In genomic region chr2:27606611-27607010, GRCh38 we compare ENCODE assay signal across 15 cellular contexts.
"Had no signal": no experiment of that assay in that cellular context is flagged by ENCODE, and none has a peak within 500 bp of the region (broad histone marks: within the 10 kb centered on the region; RNA-seq: fewer than 3 reads in every experiment).

No MANE protein-coding gene starts in this region.

- DNase-seq: activated B cell treated with CpG ODN at 0.5 μM for 24 hours; activated CD4-positive, alpha-beta T cell treated with anti-CD3 and anti-CD28 coated beads, Interleukin-2, amount 50 U/mL, for 1 hour; activated effector memory CD4-positive, alpha-beta T cell treated with Interleukin-2 at 50 U/mL for 16 hours; activated T-cell treated with anti-CD3 and anti-CD28 coated beads, Interleukin-2, amount 50 U/mL, for 1 hour; anterior cingulate cortex; effector memory CD8-positive, alpha-beta T cell; hippocampal formation; left cardiac atrium; lower lobe of right lung; naive B cell; stimulated activated CD4-positive, alpha-beta T cell treated with anti-CD3 and anti-CD28 coated beads, Interleukin-2, amount 100 ng/mL, for 24 hours; stimulated activated naive CD4-positive, alpha-beta T cell had no signal

- ATAC-seq: activated naive CD4-positive, alpha-beta T cell treated with anti-CD3 and anti-CD28 coated beads, Interleukin-2, amount 50 U/mL, for 72 hours; effector memory CD8-positive, alpha-beta T cell; left cardiac atrium; lower lobe of right lung had no signal

- H3K4me1 ChIP-seq: lower lobe of right lung, right atrium auricular region had no signal

- H3K4me3 ChIP-seq: lower lobe of right lung, right atrium auricular region had no signal

- H3K27ac ChIP-seq: epithelial cell of prostate, lower lobe of right lung, right atrium auricular region had no signal

- H3K9me3 ChIP-seq: lower lobe of right lung, right atrium auricular region had no signal

- H3K27me3 ChIP-seq: right atrium auricular region had no signal
